10 cellular contexts compared by ENCODE assay signal in genomic region chr9:114906922-114907571, GRCh38. TPM values are rescaled to one million over a fixed set of nuclear protein-coding genes. Genes with fewer than 3 reads are reported as not detected.
DNase-seq lines count a peak whose midpoint lies in the region; ATAC-seq, FAIRE-seq and TF ChIP-seq lines count a peak whose summit lies in the region.
"Had no signal": no experiment of that assay in that cellular context is flagged by ENCODE, and none has a peak within 500 bp of the region (broad histone marks: within the 10 kb centered on the region; RNA-seq: fewer than 3 reads in every experiment).

No MANE protein-coding gene starts in this region.

- H3K9me1 ChIP-seq in K562 (ENCODE audit: control insufficient read depth, insufficient read depth, low read length): no peaks in the 10 kb centered on the region

- peaks cover 20% of the 10 kb centered on the region for H3K36me3 ChIP-seq in CD4-positive, alpha-beta memory T cell (ENCODE audit: insufficient read depth, low read length)
- H3K36me3 ChIP-seq in GM23338 (ENCODE audit: insufficient read depth) (no peaks in the 10 kb centered on the region), K562 (ENCODE audit: control insufficient read depth, insufficient read depth, low read length) (no peaks in the 10 kb centered on the region), lower lobe of right lung (no peaks in the 10 kb centered on the region)
- H3K36me3 ChIP-seq: SJSA1 had no signal

- H4K20me1 ChIP-seq in GM23338 (replicated peaks; ENCODE audit: insufficient read depth): no peaks in the 10 kb centered on the region
- H4K20me1 ChIP-seq in K562 (replicated peaks; ENCODE audit: control insufficient read depth, insufficient read depth, low read length): no peaks in the 10 kb centered on the region

- DNase-seq in CD4-positive, alpha-beta memory T cell: no peak
- peak; percentile 91 for DNase-seq in GM23338 (ENCODE audit: low spot score)
- peak; percentile 95 for DNase-seq in NCI-H748 (lab: John Stamatoyannopoulos, UW; ENCODE audit: unreplicated experiment)
- DNase-seq in K562 (ENCODE audit: extremely low read depth in 1 of 4, low spot score in 3 of 4): peak in 1 of 4 experiments; percentile 12
- DNase-seq in lower lobe of right lung: no peak

- H3K9ac ChIP-seq in K562 (ENCODE audit: insufficient read depth in 1 of 2, low read depth in 2 of 2, low read length in 2 of 2): no peak overlapping the region

- H3K4me2 ChIP-seq in GM23338 (no peak overlapping the region), K562 (ENCODE audit: insufficient read depth, low read length) (no peak overlapping the region)

- peak overlapping the region in 7 of 8 donors; percentile 26 to 85 (median 75) for H3K4me3 Mint-ChIP-seq in CD4-positive, alpha-beta memory T cell
- H3K4me3 Mint-ChIP-seq in GM23338: no peak overlapping the region

- peaks cover 59 to 83% (median 69%) of the 10 kb centered on the region in 4 donors for H3K4me1 Mint-ChIP-seq in CD4-positive, alpha-beta memory T cell
- peaks cover 8% of the 10 kb centered on the region for H3K4me1 Mint-ChIP-seq in GM23338

- no peaks in the 10 kb centered on the region for H3K9me3 Mint-ChIP-seq in CD4-positive, alpha-beta memory T cell
- no peaks in the 10 kb centered on the region for H3K9me3 Mint-ChIP-seq in GM23338

- H3K27ac ChIP-seq in CD4-positive, alpha-beta memory T cell (ENCODE audit: low read depth, low read length): peak overlapping the region; percentile 44
- H3K27ac ChIP-seq in GM23338 (ENCODE audit: low read depth): no peak overlapping the region
- no peak overlapping the region for H3K27ac ChIP-seq in K562 (ENCODE audit: extremely low read depth, low read depth, low read length)
- H3K27ac ChIP-seq in lower lobe of right lung: no peak overlapping the region
- H3K27ac ChIP-seq: SJSA1 had no signal

- in situ Hi-C loops in K562 (cut with MboI): loop anchor here (25.0 kb wide), 1 partner anchor 170 kb away; no protein-coding TSS in a partner anchor

- no peak for TF ChIP-seq POLR2A in K562 (conservative IDR thresholded peaks at IDR 0.05)

- H3K9me2 ChIP-seq in GM23338 (ENCODE audit: insufficient read depth): no peaks in the 10 kb centered on the region

- H3K27ac Mint-ChIP-seq in CD4-positive, alpha-beta memory T cell: peak overlapping the region in 6 of 7 donors; percentile 88 to 96 (median 90)
- no peak overlapping the region for H3K27ac Mint-ChIP-seq in GM23338

- H3K79me2 ChIP-seq in GM23338 (replicated peaks; ENCODE audit: insufficient read depth): no peaks in the 10 kb centered on the region
- no peaks in the 10 kb centered on the region for H3K79me2 ChIP-seq in K562 (ENCODE audit: control insufficient read depth, insufficient read depth, low read length)

- no peak overlapping the region for H3K4me3 ChIP-seq in CD4-positive, alpha-beta memory T cell (ENCODE audit: low read length in 2 of 2)
- no peak overlapping the region for H3K4me3 ChIP-seq in GM23338
- H3K4me3 ChIP-seq in K562: no peak overlapping the region
- H3K4me3 ChIP-seq in lower lobe of right lung: no peak overlapping the region
- H3K4me3 ChIP-seq: SJSA1 had no signal

- CTCF ChIA-PET in CD4-positive, alpha-beta memory T cell (lab: Charles Lee; ENCODE audit: partially characterized antibody): interaction anchor here (0.9 to 8.7 kb wide), 40 partner anchors 8 to 501 kb away, joined by 3 to 363 read pairs (median 6); partner anchors contain the start of genes TEX48, TNFSF15 and TNFSF8
- CTCF ChIA-PET in K562 (lab: Yijun Ruan, JAX; ENCODE audit: low intra/inter-chr PET ratio): interaction anchor here (0.5 to 1.4 kb wide), 4 partner anchors 148 to 502 kb away, joined by 3 read pairs; partner anchors contain the start of gene TEX48

- H2AFZ ChIP-seq in GM23338 (no peak overlapping the region), K562 (ENCODE audit: low read depth, low read length) (no peak overlapping the region)

- POLR2A ChIA-PET in CD4-positive, alpha-beta memory T cell (lab: Charles Lee; ENCODE audit: partially characterized antibody): interaction anchor here (0.9 to 5.5 kb wide), 18 partner anchors 8 to 534 kb away, joined by 3 to 122 read pairs (median 4); partner anchors contain the start of gene TNFSF8
- POLR2A ChIA-PET in K562 (lab: Yijun Ruan, JAX): interaction anchor here (0.7 kb wide), 1 partner anchor 143 kb away, joined by 3 read pairs; no protein-coding TSS in a partner anchor

- intact Hi-C loops in CD4-positive, alpha-beta memory T cell (cut with micrococcal nuclease): loop anchor here (1.0 to 10.0 kb wide), 4 partner anchors 107 to 512 kb away; no protein-coding TSS in a partner anchor
- intact Hi-C loops in K562 (cut with micrococcal nuclease): loop anchor here (1.0 to 2.0 kb wide), 2 partner anchors 168 to 502 kb away; no protein-coding TSS in a partner anchor
- intact Hi-C loops in lower lobe of right lung (cut with DNase I): no loop called here

- no peaks in the 10 kb centered on the region for H3F3A ChIP-seq in GM23338 (replicated peaks; ENCODE audit: low read depth)

- no peak for FAIRE-seq in K562 (lab: Jason Lieb, UNC)

- BruUV-seq in K562 (replicated peaks; lab: Mats Ljungman, UMichigan): no TSS peak

- no peaks in the 10 kb centered on the region for H3K9me3 ChIP-seq in CD4-positive, alpha-beta memory T cell (ENCODE audit: control insufficient read depth in 1 of 2, low read length in 2 of 2)
- H3K9me3 ChIP-seq in K562 (replicated peaks; ENCODE audit: control insufficient read depth, insufficient read depth, low read depth, low read length) (no peaks in the 10 kb centered on the region), lower lobe of right lung (no peaks in the 10 kb centered on the region)
- H3K9me3 ChIP-seq: SJSA1 had no signal

- ATAC-seq in GM23338 (peak; percentile 95), K562 (peak; percentile 79), lower lobe of right lung (peak; percentile 44 to 55), HG02852 (IDR thresholded peaks at IDR 0.05; ENCODE audit: unreplicated experiment) (no peak), GM18520 (IDR thresholded peaks at IDR 0.05; ENCODE audit: unreplicated experiment) (no peak), HG03159 (IDR thresholded peaks at IDR 0.05; ENCODE audit: unreplicated experiment) (no peak)

- no peaks in the 10 kb centered on the region for H3K27me3 Mint-ChIP-seq in CD4-positive, alpha-beta memory T cell
- peaks cover 4% of the 10 kb centered on the region for H3K27me3 Mint-ChIP-seq in GM23338 (ENCODE audit: insufficient read depth, low read depth, poor library complexity)

- peak; percentile 54 to 66 for TF ChIP-seq RAD21 in K562 (CRISPR knock-in tag; conservative IDR thresholded peaks at IDR 0.05 in 1 of 2, IDR thresholded peaks at IDR 0.05 in 1 of 2)

- no peak for TF ChIP-seq EP300 in K562 (IDR thresholded peaks at IDR 0.05; ENCODE audit: low read length)

- TF ChIP-seq CTCF in GM23338 (conservative IDR thresholded peaks at IDR 0.05; ENCODE audit: low read depth in 2 of 2) (peak; percentile 81 to 90), K562 (IDR thresholded peaks at IDR 0.05 in 2 of 3, conservative IDR thresholded peaks at IDR 0.05 in 1 of 3; ENCODE audit: insufficient read depth in 2 of 3, low read depth in 1 of 3, low read length in 3 of 3) (peak; percentile 14 to 54 (median 40); a peak in 5 of 6 replicates), lower lobe of right lung (IDR thresholded peaks at IDR 0.05) (peak; percentile 57)

- H3K27me3 ChIP-seq in CD4-positive, alpha-beta memory T cell (ENCODE audit: insufficient read depth, low read length): no peaks in the 10 kb centered on the region
- H3K27me3 ChIP-seq in GM23338 (ENCODE audit: insufficient read depth) (no peaks in the 10 kb centered on the region), K562 (ENCODE audit: control insufficient read depth in 2 of 2, insufficient read depth in 2 of 2, low read length in 2 of 2) (no peaks in the 10 kb centered on the region), lower lobe of right lung (ENCODE audit: low read depth) (no peaks in the 10 kb centered on the region)
- H3K27me3 ChIP-seq: SJSA1 had no signal

- WGBS in K562 (ENCODE audit: insufficient coverage, low coverage, missing lambda C conversion rate): 1% methylated on average over 7 of the region's 7 CpGs

- H3K4me1 ChIP-seq in CD4-positive, alpha-beta memory T cell (ENCODE audit: insufficient read depth, low read length): peaks cover 100% of the 10 kb centered on the region
- H3K4me1 ChIP-seq in GM23338 (ENCODE audit: insufficient read depth): peaks cover 11% of the 10 kb centered on the region; the same call in 1 of the 2 replicates
- no peaks in the 10 kb centered on the region for H3K4me1 ChIP-seq in K562 (replicated peaks in 1 of 2; ENCODE audit: control insufficient read depth in 2 of 2, insufficient read depth in 2 of 2, low read length in 2 of 2)
- H3K4me1 ChIP-seq in lower lobe of right lung: peaks cover 32% of the 10 kb centered on the region

- H3K36me3 Mint-ChIP-seq in CD4-positive, alpha-beta memory T cell: peaks cover 22 to 83% of the 10 kb centered on the region in 2 donors
- no peaks in the 10 kb centered on the region for H3K36me3 Mint-ChIP-seq in GM23338 (ENCODE audit: low read depth)

TF ChIP-seq in GM23338, 12 proteins besides CTCF, POLR2A, EP300 and RAD21 (continues in another document):
- TF ChIP-seq EZH2phosphoT487 (IDR thresholded peaks at IDR 0.05; ENCODE audit: unreplicated experiment): no peak

TF ChIP-seq in K562, 482 proteins besides CTCF, POLR2A, EP300 and RAD21 (continues in another document):
- no peak for TF ChIP-seq SRF (CRISPR knock-in tag; IDR thresholded peaks at IDR 0.05)

RNA-seq across cellular contexts. Expression of gene TNFSF8, which starts 23.3 kb away (rescaled TPM):
- 10 to 100 TPM; 43.2 to 44.2 TPM for total RNA-seq in CD4-positive, alpha-beta memory T cell
- 100 to 1,000 TPM in 1 of 2 donors, 10 to 100 TPM in 1; 84.8 to 108 TPM for polyA plus RNA-seq in CD4-positive, alpha-beta memory T cell
- not detected in 2 replicates for total RNA-seq in GM23338 (2014; rRNA removed; shearing (Covaris generic))
- polyA plus RNA-seq in GM23338 (2016; fragmentation: Nextera tagmentation; extraction: Ambion mirVana): not detected in 2 replicates
- total RNA-seq in K562 (2011; cell fraction: chromatin; rRNA removed; ENCODE audit: low replicate concordance): not detected in 2 replicates
- not detected in 2 replicates for total RNA-seq in K562 (2011; cell fraction: nucleolus; rRNA removed)
- total RNA-seq in K562 (2011; cell fraction: nucleoplasm; rRNA removed): not detected in 2 replicates
- not detected in 2 replicates for total RNA-seq in K562 (2014; rRNA removed)
- total RNA-seq in K562 (2014; rRNA removed; fragmentation: Illumina TruSeq; extraction: Trizol): not detected in 2 replicates
- total RNA-seq in K562 (2015; rRNA removed; fragmentation: Illumina TruSeq; extraction: Trizol): not detected in 2 replicates
- 0.09 and 0.29 TPM in 2 replicates for total RNA-seq in K562 (2021)
- polyA plus RNA-seq in K562 (2011; rRNA removed): not detected in 2 replicates
- polyA plus RNA-seq in K562 (2011; cell fraction: cytosol; rRNA removed): not detected in 2 replicates
- polyA plus RNA-seq in K562 (2011; cell fraction: nucleus; rRNA removed): not detected in 2 replicates
- not detected in 2 replicates for polyA plus RNA-seq in K562 (2012)
- not detected in 2 replicates for polyA plus RNA-seq in K562 (2014; fragmentation: Illumina TruSeq; extraction: Trizol)
- not detected for polyA plus RNA-seq in K562 (2014; fragmentation: Nextera tagmentation; extraction: Ambion mirVana)
- not detected in 2 replicates for polyA plus RNA-seq in K562 (2014; rRNA removed)
- not detected in 2 replicates for polyA minus RNA-seq in K562 (2011; rRNA and poly(A)+ RNA removed)
- polyA minus RNA-seq in K562 (2011; cell fraction: cytosol; rRNA and poly(A)+ RNA removed): not detected in 2 replicates
- polyA minus RNA-seq in K562 (2011; cell fraction: nucleus; rRNA and poly(A)+ RNA removed): not detected in 2 replicates
- 3.5 TPM for total RNA-seq in lower lobe of right lung
- total RNA-seq: pulmonary artery endothelial cell, SJSA1 had no signal

Comparison
In these comparisons a context has a peak if more than half of its experiments do, and no peak if none do; other contexts are left out.
1. DNase-seq: peak in GM23338 (single experiment) and NCI-H748 (single experiment); none in CD4-positive, alpha-beta memory T cell (0 of 5) and lower lobe of right lung (single experiment).
2. ATAC-seq: peak in GM23338 (single experiment), K562 (single experiment) and lower lobe of right lung (2 of 2); none in HG02852 (single experiment), GM18520 (single experiment) and HG03159 (single experiment).
3. Peak in every context shown above with its lines, with median percentiles within 50 percentile points of each other: CTCF ChIP-seq.